In the genomic region with DNA sequence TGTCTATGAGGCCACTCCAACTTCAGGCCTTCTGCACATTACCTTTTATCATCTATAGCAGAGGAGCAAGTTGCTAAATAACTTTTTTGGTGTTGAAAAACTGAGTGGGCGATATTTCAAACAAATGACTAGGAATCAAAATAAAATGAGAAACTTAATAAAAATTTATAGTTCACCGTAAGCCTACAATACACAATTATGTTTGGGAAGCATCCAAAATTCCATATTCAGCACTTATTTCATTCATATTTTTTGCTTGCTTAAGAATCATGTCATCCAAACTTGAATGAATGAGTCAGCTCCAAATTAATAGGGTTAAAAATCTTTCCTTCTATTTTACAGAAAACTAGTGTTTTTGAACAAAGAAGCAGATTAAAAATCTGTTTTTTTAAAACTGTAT, we compare ENCODE assay signal across 30 cellular contexts.
DNase-seq lines count a peak whose midpoint lies in the region; ATAC-seq and TF ChIP-seq lines count a peak whose summit lies in the region.
"Had no signal": no experiment of that assay in that cellular context is flagged by ENCODE, and none has a peak within 500 bp of the region (broad histone marks: within the 10 kb centered on the region; RNA-seq: fewer than 3 reads in every experiment).

No MANE protein-coding gene starts in this region.

- POLR2A ChIA-PET in MCF 10A (lab: Yijun Ruan, JAX) = no interaction called here

- no peaks in the 10 kb centered on the region for H3K27me3 Mint-ChIP-seq in MCF 10A (ENCODE audit: insufficient read depth, unreplicated experiment)
- no peaks in the 10 kb centered on the region for H3K27me3 Mint-ChIP-seq in stimulated activated memory B cell treated with anti-CD40 and anti-IgM and Interleukin-4, amounts not matched to agents 10 μg/mL and 1 μg/mL and 100 μg/mL, for 72 hours
- H3K27me3 Mint-ChIP-seq: activated naive CD8-positive, alpha-beta T cell treated with anti-CD3 and anti-CD28 coated beads for 36 hours; memory B cell had no signal

- no peak for TF ChIP-seq CTCF in MCF 10A (IDR thresholded peaks at IDR 0.05; ENCODE audit: unreplicated experiment)
- no peak for TF ChIP-seq CTCF in breast epithelium (IDR thresholded peaks at IDR 0.05)
- TF ChIP-seq CTCF in astrocyte of the spinal cord (IDR thresholded peaks at IDR 0.05; ENCODE audit: low read depth, low read length) = no peak
- TF ChIP-seq CTCF in fibroblast of mammary gland (conservative IDR thresholded peaks at IDR 0.05; ENCODE audit: control insufficient read depth, insufficient read depth, low read depth, low read length) = no peak

- no peak for TF ChIP-seq POLR2A in breast epithelium (IDR thresholded peaks at IDR 0.05)

- H3K27ac Mint-ChIP-seq in MCF 10A (ENCODE audit: low read depth, unreplicated experiment) = no peak overlapping the region
- H3K27ac Mint-ChIP-seq in stimulated activated memory B cell treated with anti-CD40 and anti-IgM and Interleukin-4, amounts not matched to agents 10 μg/mL and 1 μg/mL and 100 μg/mL, for 72 hours = no peak overlapping the region
- H3K27ac Mint-ChIP-seq: activated naive CD8-positive, alpha-beta T cell treated with anti-CD3 and anti-CD28 coated beads for 36 hours; activated T-helper 2 cell treated with anti-CD3 and anti-CD28 coated beads, Interferon-gamma antibody, Interleukin-2, Interleukin-4, amounts not matched to agents 10 μg/mL and 5 μg/mL and 100 μg/mL, durations not matched to agents 14 hours and 24 hours and 36 hours; memory B cell; T-helper 2 cell treated with Interferon-gamma antibody and Interleukin-4, amounts not matched to agents 5 μg/mL and 100 μg/mL, for 36 hours had no signal

- H3K4me3 Mint-ChIP-seq in MCF 10A (ENCODE audit: unreplicated experiment) = no peak overlapping the region
- no peak overlapping the region for H3K4me3 Mint-ChIP-seq in stimulated activated memory B cell treated with anti-CD40 and anti-IgM and Interleukin-4, amounts not matched to agents 10 μg/mL and 1 μg/mL and 100 μg/mL, for 72 hours
- H3K4me3 Mint-ChIP-seq: activated naive CD8-positive, alpha-beta T cell treated with anti-CD3 and anti-CD28 coated beads for 36 hours; memory B cell; T-helper 2 cell treated with Interferon-gamma antibody and Interleukin-4, amounts not matched to agents 5 μg/mL and 100 μg/mL, for 36 hours had no signal

- no peaks in the 10 kb centered on the region for H3K9me3 ChIP-seq in breast epithelium
- H3K9me3 ChIP-seq: BLaER1, esophagus muscularis mucosa, heart right ventricle, psoas muscle had no signal

- intact Hi-C loops in MCF 10A (cut with micrococcal nuclease) (no loop called here), breast epithelium (cut with DNase I; ENCODE audit: low total_unique reads) (no loop called here)

- no TSS peak for BruUV-seq in MCF 10A (replicated peaks; lab: Mats Ljungman, UMichigan)

- CTCF ChIA-PET in MCF 10A (lab: Yijun Ruan, JAX) = no interaction called here

- in situ Hi-C loops in astrocyte of the spinal cord (cut with HindIII; ENCODE audit: low sequenced_read_pairs) = no loop called here

- no peaks in the 10 kb centered on the region for H3K4me1 ChIP-seq in breast epithelium
- H3K4me1 ChIP-seq: BLaER1 had no signal

- peaks cover 1% of the 10 kb centered on the region for H3K4me1 Mint-ChIP-seq in MCF 10A (ENCODE audit: insufficient read depth, unreplicated experiment)
- H3K4me1 Mint-ChIP-seq in stimulated activated memory B cell treated with anti-CD40 and anti-IgM and Interleukin-4, amounts not matched to agents 10 μg/mL and 1 μg/mL and 100 μg/mL, for 72 hours = peaks cover 7% of the 10 kb centered on the region
- H3K4me1 Mint-ChIP-seq: activated naive CD8-positive, alpha-beta T cell treated with anti-CD3 and anti-CD28 coated beads for 36 hours had no signal

- no peak overlapping the region for H3K27ac ChIP-seq in breast epithelium
- H3K27ac ChIP-seq: 22Rv1, BLaER1, esophagus muscularis mucosa, heart right ventricle, psoas muscle had no signal

- H3K36me3 Mint-ChIP-seq in MCF 10A (ENCODE audit: insufficient read depth, unreplicated experiment) = peaks cover 17% of the 10 kb centered on the region
- H3K36me3 Mint-ChIP-seq in stimulated activated memory B cell treated with anti-CD40 and anti-IgM and Interleukin-4, amounts not matched to agents 10 μg/mL and 1 μg/mL and 100 μg/mL, for 72 hours = peaks cover 17% of the 10 kb centered on the region
- H3K36me3 Mint-ChIP-seq: activated naive CD8-positive, alpha-beta T cell treated with anti-CD3 and anti-CD28 coated beads for 36 hours had no signal

- DNase-seq in MCF 10A (ENCODE audit: unreplicated experiment) (peak; percentile 30), breast epithelium (ENCODE audit: low spot score in 2 of 2) (no peak), astrocyte of the spinal cord (ENCODE audit: low read depth, low spot score) (peak; percentile 43), fibroblast of mammary gland (ENCODE audit: low read depth) (peak; percentile 65), NOMO-1 treated with dmso at 0.1 percent for 144 hours (lab: John Stamatoyannopoulos, UW; ENCODE audit: unreplicated experiment) (no peak), C1 segment of cervical spinal cord (lab: John Stamatoyannopoulos, UW) (no peak), NCI-H446 treated with DMSO at 0.1 percent for 48 hours (lab: John Stamatoyannopoulos, UW) (no peak)
- DNase-seq: activated CD4-positive, alpha-beta T cell treated with anti-CD3 and anti-CD28 coated beads, Interleukin-2, amount 50 U/mL, for 48 hours; activated CD8-positive, alpha-beta memory T cell treated with anti-CD3 and anti-CD28 coated beads, Interleukin-2, amount 50 U/mL, for 4 hours; activated naive CD8-positive, alpha-beta T cell treated with anti-CD3 and anti-CD28 coated beads for 36 hours; COR-L47; DMS79; effector memory CD4-positive, alpha-beta T cell; H7; heart right ventricle; left cardiac atrium; NCI-H1092; NCI-H187 treated with DMSO at 0.1 percent for 48 hours; NCI-H748 treated with DMSO at 0.1 percent for 48 hours; psoas muscle; stimulated activated CD8-positive, alpha-beta memory T cell treated with anti-CD3 and anti-CD28 coated beads, Interleukin-4, amount 100 ng/mL, for 48 hours; trophoblast cell had no signal

- no peak overlapping the region for H3K4me3 ChIP-seq in breast epithelium
- no peak overlapping the region for H3K4me3 ChIP-seq in astrocyte of the spinal cord (ENCODE audit: low read depth, low read length)
- H3K4me3 ChIP-seq in fibroblast of mammary gland (ENCODE audit: control insufficient read depth, low read depth, low read length) = no peak overlapping the region
- H3K4me3 ChIP-seq: BLaER1, esophagus muscularis mucosa, GM12878, heart right ventricle, psoas muscle had no signal

- no peaks in the 10 kb centered on the region for H3K9me3 Mint-ChIP-seq in MCF 10A (ENCODE audit: unreplicated experiment)
- no peaks in the 10 kb centered on the region for H3K9me3 Mint-ChIP-seq in stimulated activated memory B cell treated with anti-CD40 and anti-IgM and Interleukin-4, amounts not matched to agents 10 μg/mL and 1 μg/mL and 100 μg/mL, for 72 hours
- H3K9me3 Mint-ChIP-seq: activated naive CD8-positive, alpha-beta T cell treated with anti-CD3 and anti-CD28 coated beads for 36 hours; activated T-helper 2 cell treated with anti-CD3 and anti-CD28 coated beads, Interferon-gamma antibody, Interleukin-2, Interleukin-4, amounts not matched to agents 10 μg/mL and 5 μg/mL and 100 μg/mL, durations not matched to agents 14 hours and 24 hours and 36 hours; memory B cell; T-helper 2 cell treated with Interferon-gamma antibody and Interleukin-4, amounts not matched to agents 5 μg/mL and 100 μg/mL, for 36 hours had no signal

- H3K27me3 ChIP-seq in breast epithelium = no peaks in the 10 kb centered on the region
- H3K27me3 ChIP-seq: BLaER1, esophagus muscularis mucosa, heart right ventricle had no signal

- ATAC-seq in stimulated activated memory B cell treated with anti-CD40 and anti-IgM and Interleukin-4, amounts not matched to agents 10 μg/mL and 1 μg/mL and 100 μg/mL, for 72 hours = no peak
- ATAC-seq: GM12878, heart right ventricle, left cardiac atrium, psoas muscle had no signal

- no peaks in the 10 kb centered on the region for H3K36me3 ChIP-seq in breast epithelium

Comparison
In these comparisons a context has a peak if more than half of its experiments do, and no peak if none do; other contexts are left out.
1. DNase-seq: peak in MCF 10A (single experiment), astrocyte of the spinal cord (single experiment) and fibroblast of mammary gland (single experiment); none in breast epithelium (0 of 2), NOMO-1 treated with dmso at 0.1 percent for 144 hours (single experiment), C1 segment of cervical spinal cord (0 of 14) and NCI-H446 treated with DMSO at 0.1 percent for 48 hours (single experiment).